Comparison of ENCODE assay signal across 2 cellular contexts in genomic region chr16:81437860-81438259, GRCh38.
TF ChIP-seq lines count a peak whose summit lies in the region.

No MANE protein-coding gene starts in this region.

TF ChIP-seq in IMR-90, 13 proteins besides CTCF, POLR2A, EP300 and RAD21 (continued from another document):
- TF ChIP-seq USF2 (IDR thresholded peaks at IDR 0.05; ENCODE audit: low read depth, low read length), result no peak
- TF ChIP-seq RCOR1 (IDR thresholded peaks at IDR 0.05; ENCODE audit: insufficient replicate concordance, low read length), result no peak
- TF ChIP-seq BHLHE40 (IDR thresholded peaks at IDR 0.05; ENCODE audit: low read depth, low read length), result no peak
- TF ChIP-seq RFX5 (IDR thresholded peaks at IDR 0.05; ENCODE audit: low read depth, low read length), result no peak
- no peak for TF ChIP-seq NFE2L2 (IDR thresholded peaks at IDR 0.05; ENCODE audit: low read depth, low read length)
- no peak for TF ChIP-seq MAZ (IDR thresholded peaks at IDR 0.05; ENCODE audit: borderline replicate concordance, low read depth, low read length)
- TF ChIP-seq CHD1 (IDR thresholded peaks at IDR 0.05; ENCODE audit: low read depth, low read length), result no peak
- TF ChIP-seq CEBPB (IDR thresholded peaks at IDR 0.05; ENCODE audit: low read depth, low read length), result no peak
- no peak for TF ChIP-seq ELK1 (IDR thresholded peaks at IDR 0.05; ENCODE audit: borderline replicate concordance, low read depth, low read length)
- no peak for TF ChIP-seq SMC3 (IDR thresholded peaks at IDR 0.05; ENCODE audit: low read depth, low read length)

TF ChIP-seq in WTC11, 78 proteins besides CTCF, POLR2A, EP300 and RAD21 (continued from another document):
- no peak for TF ChIP-seq ERG (CRISPR knock-in tag; IDR thresholded peaks at IDR 0.05)
- TF ChIP-seq CREB1 (CRISPR knock-in tag; IDR thresholded peaks at IDR 0.05), result no peak
- TF ChIP-seq E2F4 (CRISPR knock-in tag; IDR thresholded peaks at IDR 0.05; ENCODE audit: borderline replicate concordance, low read depth), result no peak
